23 cellular contexts compared by ENCODE assay signal in the genomic region with DNA sequence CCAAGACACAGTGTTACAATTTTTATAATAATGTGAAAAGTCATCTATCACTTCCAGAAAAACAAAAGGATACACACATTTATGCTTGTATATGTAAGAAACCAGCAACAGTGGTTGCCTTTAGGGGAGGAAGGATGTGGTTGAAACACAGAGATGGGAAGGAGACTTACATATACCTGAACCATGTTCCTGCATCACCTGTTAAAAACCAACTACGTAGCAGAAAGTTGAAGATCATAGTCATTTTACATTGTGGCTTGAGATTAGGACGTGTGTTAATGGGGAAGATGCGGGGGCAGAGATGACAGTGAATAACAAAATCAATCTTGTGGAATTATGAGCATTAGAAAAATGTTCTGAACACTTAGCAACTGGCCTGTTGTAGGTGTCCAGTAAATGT.
A peak's percentile ranks its signal among the peaks of the same experiment; 100 is the strongest.
DNase-seq lines count a peak whose midpoint lies in the region; ATAC-seq, FAIRE-seq and TF ChIP-seq lines count a peak whose summit lies in the region.
"Had no signal": no experiment of that assay in that cellular context is flagged by ENCODE, and none has a peak within 500 bp of the region (broad histone marks: within the 10 kb centered on the region; RNA-seq: fewer than 3 reads in every experiment).

No MANE protein-coding gene starts in this region.

- peak; percentile 94 for ATAC-seq in CD4-positive, alpha-beta T cell (ENCODE audit: poor library complexity)
- ATAC-seq in naive thymus-derived CD4-positive, alpha-beta T cell: peak; percentile 94
- no peak for ATAC-seq in HG03442 (IDR thresholded peaks at IDR 0.05; ENCODE audit: unreplicated experiment)
- ATAC-seq: GM12878, HCT116, left ventricle myocardium superior, right lobe of liver had no signal

- no peaks in the 10 kb centered on the region for H3K9me3 ChIP-seq in CD4-positive, alpha-beta T cell (ENCODE audit: control insufficient read depth, low read length)
- no peaks in the 10 kb centered on the region for H3K9me3 ChIP-seq in naive thymus-derived CD4-positive, alpha-beta T cell (ENCODE audit: control insufficient read depth in 2 of 3, low read length in 3 of 3)
- H3K9me3 ChIP-seq in A673 (ENCODE audit: low read depth, low read length, poor library complexity, severe bottlenecking) (no peaks in the 10 kb centered on the region), suprapubic skin (no peaks in the 10 kb centered on the region)
- H3K9me3 ChIP-seq: right lobe of liver had no signal

- no peak for TF ChIP-seq CTCF in CD4-positive, alpha-beta T cell (IDR thresholded peaks at IDR 0.05)
- TF ChIP-seq CTCF in A673 (conservative IDR thresholded peaks at IDR 0.05; ENCODE audit: low read depth, low read length) (no peak), suprapubic skin (IDR thresholded peaks at IDR 0.05) (no peak)

- WGBS in suprapubic skin: 89% methylated on average over 3 of the region's 3 CpGs

- H3K4me3 ChIP-seq in naive thymus-derived CD4-positive, alpha-beta T cell (ENCODE audit: low read length): peak overlapping the region; percentile 2
- H3K4me3 ChIP-seq in A673 (ENCODE audit: low read depth, low read length, poor library complexity, severe bottlenecking) (no peak overlapping the region), suprapubic skin (no peak overlapping the region)
- H3K4me3 ChIP-seq: GM12878, right lobe of liver had no signal

- POLR2A ChIA-PET in CD4-positive, alpha-beta T cell (lab: Charles Lee): interaction anchor here (1.0 to 4.0 kb wide), 2 partner anchors 15 to 17 kb away, joined by 3 to 10 read pairs; no protein-coding TSS in a partner anchor
- POLR2A ChIA-PET in naive thymus-derived CD4-positive, alpha-beta T cell (lab: Charles Lee): interaction anchor here (0.7 to 1.4 kb wide), 2 partner anchors 11 to 35 kb away, joined by 3 to 4 read pairs; no protein-coding TSS in a partner anchor
- POLR2A ChIA-PET in A673 (lab: Charles Lee; ENCODE audit: low non-redundant PET): no interaction called here

- no peaks in the 10 kb centered on the region for H3K9me3 Mint-ChIP-seq in CD4-positive, alpha-beta T cell
- H3K9me3 Mint-ChIP-seq in activated naive CD4-positive, alpha-beta T cell treated with anti-CD3 and anti-CD28 coated beads, Interleukin-2, amount 50 U/mL, for 24 hours: peaks cover 9% of the 10 kb centered on the region
- H3K9me3 Mint-ChIP-seq in naive thymus-derived CD4-positive, alpha-beta T cell: peaks cover 0 to 13% (median 0%) of the 10 kb centered on the region in 11 donors

- TF ChIP-seq EP300 in suprapubic skin (IDR thresholded peaks at IDR 0.05): no peak

- no TSS peak for BruUV-seq in A673 (replicated peaks; lab: Mats Ljungman, UMichigan)

- CTCF ChIA-PET in CD4-positive, alpha-beta T cell (lab: Charles Lee): no interaction called here
- CTCF ChIA-PET in naive thymus-derived CD4-positive, alpha-beta T cell (lab: Charles Lee): interaction anchor here (1.2 kb wide), 1 partner anchor 29 kb away, joined by 3 read pairs; no protein-coding TSS in a partner anchor
- CTCF ChIA-PET in A673 (lab: Charles Lee): no interaction called here

- DNase-seq in CD4-positive, alpha-beta T cell: peak in 1 of 10 experiments; percentile 27
- DNase-seq in H54 (ENCODE audit: insufficient read length, low spot score): no peak
- DNase-seq in naive thymus-derived CD4-positive, alpha-beta T cell: peak in 7 of 9 donors; percentile 69 to 89 (median 83)
- no peak for DNase-seq in DMS 273 treated with DMSO at 0.1 percent for 48 hours (lab: John Stamatoyannopoulos, UW)
- DNase-seq in A673 (ENCODE audit: low spot score): no peak
- DNase-seq in suprapubic skin (ENCODE audit: low spot score in 2 of 2): no peak
- DNase-seq: caudate nucleus; effector CD4-positive, alpha-beta T cell; GF-D8; glutamatergic neuron; Karpas-422; left ventricle myocardium superior; NCI-H1048; NCI-H2081; NCI-H524; right lobe of liver; Right ventricle myocardium superior; WERI-Rb-1 had no signal

- no peak overlapping the region for H3K4me3 Mint-ChIP-seq in CD4-positive, alpha-beta T cell
- peak overlapping the region; percentile 4 for H3K4me3 Mint-ChIP-seq in activated naive CD4-positive, alpha-beta T cell treated with anti-CD3 and anti-CD28 coated beads, Interleukin-2, amount 50 U/mL, for 24 hours
- peak overlapping the region in 9 of 10 donors; percentile 6 to 64 (median 40) for H3K4me3 Mint-ChIP-seq in naive thymus-derived CD4-positive, alpha-beta T cell

- peak; percentile 57 for FAIRE-seq in H54 (lab: Jason Lieb, UNC)
- FAIRE-seq: D721Med, GM12878 had no signal

- TF ChIP-seq POLR2A in H54 (IDR thresholded peaks at IDR 0.05; ENCODE audit: low read depth, low read length) (no peak), suprapubic skin (IDR thresholded peaks at IDR 0.05) (no peak)

- peaks cover 23 to 56% of the 10 kb centered on the region in 2 donors for H3K4me1 ChIP-seq in naive thymus-derived CD4-positive, alpha-beta T cell (ENCODE audit: control insufficient read depth in 2 of 2, insufficient read depth in 2 of 2, low read length in 2 of 2)
- H3K4me1 ChIP-seq in A673 (ENCODE audit: insufficient read depth, low read length, poor library complexity, severe bottlenecking) (no peaks in the 10 kb centered on the region), suprapubic skin (peaks cover 7% of the 10 kb centered on the region)
- H3K4me1 ChIP-seq: right lobe of liver had no signal

- H3K27ac ChIP-seq in CD4-positive, alpha-beta T cell (ENCODE audit: low read depth, low read length): peak overlapping the region; percentile 33
- peak overlapping the region; percentile 66 for H3K27ac ChIP-seq in naive thymus-derived CD4-positive, alpha-beta T cell (ENCODE audit: low read depth, low read length)
- H3K27ac ChIP-seq in A673 (ENCODE audit: low read depth, low read length, poor library complexity, severe bottlenecking) (no peak overlapping the region), suprapubic skin (no peak overlapping the region)
- H3K27ac ChIP-seq: right lobe of liver, WERI-Rb-1 had no signal

- no peaks in the 10 kb centered on the region for H3K36me3 Mint-ChIP-seq in CD4-positive, alpha-beta T cell (ENCODE audit: low read depth)
- peaks cover 3% of the 10 kb centered on the region for H3K36me3 Mint-ChIP-seq in activated naive CD4-positive, alpha-beta T cell treated with anti-CD3 and anti-CD28 coated beads, Interleukin-2, amount 50 U/mL, for 24 hours
- H3K36me3 Mint-ChIP-seq in naive thymus-derived CD4-positive, alpha-beta T cell: peaks cover 0 to 23% (median 3%) of the 10 kb centered on the region in 5 donors

- intact Hi-C loops in CD4-positive, alpha-beta T cell (cut with DNase I, micrococcal nuclease): loop anchor here in 1 of 2 experiments (2.0 kb wide), 1 partner anchor 308 kb away; a partner anchor contains a TSS
- intact Hi-C loops in naive thymus-derived CD4-positive, alpha-beta T cell (cut with micrococcal nuclease): loop anchor here (1.0 to 5.0 kb wide), 5 partner anchors 15 to 388 kb away; no protein-coding TSS in a partner anchor
- intact Hi-C loops in A673 (cut with micrococcal nuclease; ENCODE audit: unreplicated experiment): loop anchor here (5.0 kb wide), 1 partner anchor 288 kb away; no protein-coding TSS in a partner anchor

- H3K27me3 ChIP-seq in CD4-positive, alpha-beta T cell (ENCODE audit: control insufficient read depth, insufficient read depth, low read length): no peaks in the 10 kb centered on the region
- no peaks in the 10 kb centered on the region for H3K27me3 ChIP-seq in naive thymus-derived CD4-positive, alpha-beta T cell (ENCODE audit: control insufficient read depth in 2 of 2, insufficient read depth in 2 of 2, low read length in 2 of 2)
- H3K27me3 ChIP-seq in A673 (replicated peaks; ENCODE audit: insufficient read depth, low read depth, low read length, poor library complexity) (no peaks in the 10 kb centered on the region), suprapubic skin (no peaks in the 10 kb centered on the region)
- H3K27me3 ChIP-seq: right lobe of liver had no signal

- no peaks in the 10 kb centered on the region for H3K36me3 ChIP-seq in naive thymus-derived CD4-positive, alpha-beta T cell (ENCODE audit: control insufficient read depth in 2 of 3, insufficient read depth in 3 of 3, low read length in 3 of 3)
- H3K36me3 ChIP-seq in A673 (ENCODE audit: insufficient read depth, low read length, poor library complexity, severe bottlenecking): no peaks in the 10 kb centered on the region
- H3K36me3 ChIP-seq in suprapubic skin: no peaks in the 10 kb centered on the region
- H3K36me3 ChIP-seq: right lobe of liver, WERI-Rb-1 had no signal

- peaks cover 65% of the 10 kb centered on the region for H3K4me1 Mint-ChIP-seq in CD4-positive, alpha-beta T cell (ENCODE audit: low read depth)
- peaks cover 82% of the 10 kb centered on the region for H3K4me1 Mint-ChIP-seq in activated naive CD4-positive, alpha-beta T cell treated with anti-CD3 and anti-CD28 coated beads, Interleukin-2, amount 50 U/mL, for 24 hours
- peaks cover 31 to 87% (median 79%) of the 10 kb centered on the region in 7 donors for H3K4me1 Mint-ChIP-seq in naive thymus-derived CD4-positive, alpha-beta T cell

- H3K27ac Mint-ChIP-seq in CD4-positive, alpha-beta T cell: peak overlapping the region; percentile 78
- peak overlapping the region; percentile 99 for H3K27ac Mint-ChIP-seq in activated naive CD4-positive, alpha-beta T cell treated with anti-CD3 and anti-CD28 coated beads, Interleukin-2, amount 50 U/mL, for 24 hours
- peak overlapping the region; percentile 61 to 99 (median 91) for H3K27ac Mint-ChIP-seq in naive thymus-derived CD4-positive, alpha-beta T cell

- H3K27me3 Mint-ChIP-seq in CD4-positive, alpha-beta T cell: no peaks in the 10 kb centered on the region
- no peaks in the 10 kb centered on the region for H3K27me3 Mint-ChIP-seq in activated naive CD4-positive, alpha-beta T cell treated with anti-CD3 and anti-CD28 coated beads, Interleukin-2, amount 50 U/mL, for 24 hours
- H3K27me3 Mint-ChIP-seq in naive thymus-derived CD4-positive, alpha-beta T cell: no peaks in the 10 kb centered on the region

Comparison
In these comparisons a context has a peak if more than half of its experiments do, and no peak if none do; other contexts are left out.
1. DNase-seq: peak in naive thymus-derived CD4-positive, alpha-beta T cell (7 of 9); none in H54 (single experiment), DMS 273 treated with DMSO at 0.1 percent for 48 hours (single experiment), A673 (single experiment) and suprapubic skin (0 of 2).
2. H3K27ac ChIP-seq: peak in CD4-positive, alpha-beta T cell (single experiment) and naive thymus-derived CD4-positive, alpha-beta T cell (single experiment); none in A673 (single experiment) and suprapubic skin (single experiment).
3. Peak in every context shown above with its lines, with median percentiles within 50 percentile points of each other: H3K27ac Mint-ChIP-seq.